Comparison of ENCODE assay signal across 5 cellular contexts in genomic region chrX:103107227-103107737, GRCh38. TPM values are rescaled to one million over a fixed set of nuclear protein-coding genes. Genes with fewer than 3 reads are reported as not detected.
"Had no signal": no experiment of that assay in that cellular context is flagged by ENCODE, and none has a peak within 500 bp of the region (broad histone marks: within the 10 kb centered on the region; RNA-seq: fewer than 3 reads in every experiment).

No MANE protein-coding gene starts in this region.

RNA-seq across cellular contexts. Expression of gene NXF3, which starts 14.3 kb away (rescaled TPM):
- total RNA-seq: OCI-LY7, PC-9, SJCRH30, SJSA1, SK-MEL-5 had no signal

RNA-seq across cellular contexts. Expression of gene BEX1, which starts 43.3 kb away (rescaled TPM):
- total RNA-seq: OCI-LY7, PC-9, SJCRH30, SJSA1 had no signal
